8 cellular contexts compared by ENCODE assay signal in the genomic region with DNA sequence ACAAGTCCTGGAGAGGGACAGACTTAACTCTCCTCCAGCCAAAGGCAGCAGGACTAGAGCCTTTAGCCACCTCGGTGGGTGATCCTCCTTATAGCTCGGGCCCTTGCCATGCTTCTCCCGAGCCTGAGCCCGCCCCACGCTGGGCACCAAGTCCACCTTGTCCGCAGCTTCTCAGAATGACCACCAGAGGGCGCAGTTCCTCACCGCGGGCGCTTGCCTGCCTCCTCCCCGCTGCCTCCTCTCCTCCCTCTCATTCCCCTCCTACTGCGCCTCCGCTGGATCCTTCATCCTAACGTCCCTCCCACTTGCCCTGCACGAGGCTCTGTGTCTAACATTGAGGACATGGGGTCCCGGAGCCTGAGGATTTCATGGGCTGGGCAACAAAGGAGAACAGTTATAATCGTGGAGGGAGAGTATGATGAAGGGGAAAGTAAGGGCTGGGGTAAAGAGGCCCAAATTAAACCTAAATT. TPM values are rescaled to one million over a fixed set of nuclear protein-coding genes. Genes with fewer than 3 reads are reported as not detected.
DNase-seq lines count a peak whose midpoint lies in the region; ATAC-seq lines count a peak whose summit lies in the region.

No MANE protein-coding gene starts in this region.

- no peak overlapping the region for H3K27ac ChIP-seq in duodenal mucosa (ENCODE audit: low read depth, low read length)

- no peaks in the 10 kb centered on the region for H3K9me3 ChIP-seq in duodenal mucosa (ENCODE audit: control insufficient read depth in 1 of 2, low read length in 2 of 2)

- no peaks in the 10 kb centered on the region for H3K36me3 ChIP-seq in duodenal mucosa (ENCODE audit: control insufficient read depth in 1 of 2, insufficient read depth in 2 of 2, low read length in 2 of 2)

- in situ Hi-C loops in Caki2 (cut with HindIII; ENCODE audit: low pct_unique_long_range_greater_than_20kb, low sequenced_read_pairs), result no loop called here

- peaks cover 7 to 11% of the 10 kb centered on the region in 2 donors for H3K4me1 ChIP-seq in duodenal mucosa (ENCODE audit: control insufficient read depth in 1 of 2, insufficient read depth in 2 of 2, low read length in 2 of 2)

- no peaks in the 10 kb centered on the region for H3K27me3 ChIP-seq in duodenal mucosa (ENCODE audit: control insufficient read depth in 1 of 2, insufficient read depth in 2 of 2, low read length in 2 of 2)

- H3K4me3 ChIP-seq in duodenal mucosa (ENCODE audit: low read depth in 1 of 2, low read length in 2 of 2), result peak overlapping the region; percentile 39 to 46

- peak; percentile 67 for ATAC-seq in HG02642 (IDR thresholded peaks at IDR 0.05; ENCODE audit: poor library complexity, unreplicated experiment)
- no peak for ATAC-seq in GM18870 (IDR thresholded peaks at IDR 0.05; ENCODE audit: unreplicated experiment)

- H3K9ac ChIP-seq in duodenal mucosa (ENCODE audit: low read depth in 1 of 2, low read length in 2 of 2), result peak overlapping the region; percentile 28 to 31

- DNase-seq in Caki2 (ENCODE audit: low read depth), result peak; percentile 41
- peak; percentile 80 for DNase-seq in NCI-H748 (lab: John Stamatoyannopoulos, UW; ENCODE audit: unreplicated experiment)
- DNase-seq in activated CD4-positive, alpha-beta T cell treated with anti-CD3 and anti-CD28 coated beads, Interleukin-2, amount 50 U/mL, for 1 hour, result peak; percentile 58
- DNase-seq in lung microvascular endothelial cell (ENCODE audit: low read depth in 2 of 2), result peak; percentile 79 to 80
- DNase-seq in stimulated activated CD8-positive, alpha-beta memory T cell treated with anti-CD3 and anti-CD28 coated beads, Interleukin-12 subunit alpha, Interleukin-12 subunit beta, amount 100 ng/mL, for 1 hour (ENCODE audit: low read depth), result peak; percentile 41

RNA-seq across cellular contexts. Expression of gene MOGAT2, which starts 11.3 kb away (rescaled TPM):
- total RNA-seq in Caki2 (2014; rRNA removed; shearing (Covaris generic); ENCODE audit: low replicate concordance), result not detected in 2 replicates
- total RNA-seq in lung microvascular endothelial cell, result not detected in 2 replicates

RNA-seq across cellular contexts. Expression of gene MAP6, which starts 37.5 kb away (rescaled TPM):
- not detected in 2 replicates for total RNA-seq in Caki2 (2014; rRNA removed; shearing (Covaris generic); ENCODE audit: low replicate concordance)
- 0.20 and 0.22 TPM in 2 replicates for total RNA-seq in lung microvascular endothelial cell
